Comparison of ENCODE assay signal across 1 cellular context in genomic region chr12:58504539-58504938, GRCh38.
TF ChIP-seq lines count a peak whose summit lies in the region.

No MANE protein-coding gene starts in this region.

TF ChIP-seq in IMR-90, 13 proteins besides CTCF, POLR2A, EP300 and RAD21:
- TF ChIP-seq CHD1 (IDR thresholded peaks at IDR 0.05; ENCODE audit: low read depth, low read length): no peak
- no peak for TF ChIP-seq MXI1 (IDR thresholded peaks at IDR 0.05; ENCODE audit: borderline replicate concordance, low read depth, low read length)
- TF ChIP-seq, protein P1, sequence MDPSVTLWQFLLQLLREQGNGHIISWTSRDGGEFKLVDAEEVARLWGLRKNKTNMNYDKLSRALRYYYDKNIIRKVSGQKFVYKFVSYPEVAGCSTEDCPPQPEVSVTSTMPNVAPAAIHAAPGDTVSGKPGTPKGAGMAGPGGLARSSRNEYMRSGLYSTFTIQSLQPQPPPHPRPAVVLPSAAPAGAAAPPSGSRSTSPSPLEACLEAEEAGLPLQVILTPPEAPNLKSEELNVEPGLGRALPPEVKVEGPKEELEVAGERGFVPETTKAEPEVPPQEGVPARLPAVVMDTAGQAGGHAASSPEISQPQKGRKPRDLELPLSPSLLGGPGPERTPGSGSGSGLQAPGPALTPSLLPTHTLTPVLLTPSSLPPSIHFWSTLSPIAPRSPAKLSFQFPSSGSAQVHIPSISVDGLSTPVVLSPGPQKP (IDR thresholded peaks at IDR 0.05; ENCODE audit: borderline replicate concordance, low read depth, low read length): no peak
